Comparison of ENCODE assay signal across 8 cellular contexts in the genomic region with DNA sequence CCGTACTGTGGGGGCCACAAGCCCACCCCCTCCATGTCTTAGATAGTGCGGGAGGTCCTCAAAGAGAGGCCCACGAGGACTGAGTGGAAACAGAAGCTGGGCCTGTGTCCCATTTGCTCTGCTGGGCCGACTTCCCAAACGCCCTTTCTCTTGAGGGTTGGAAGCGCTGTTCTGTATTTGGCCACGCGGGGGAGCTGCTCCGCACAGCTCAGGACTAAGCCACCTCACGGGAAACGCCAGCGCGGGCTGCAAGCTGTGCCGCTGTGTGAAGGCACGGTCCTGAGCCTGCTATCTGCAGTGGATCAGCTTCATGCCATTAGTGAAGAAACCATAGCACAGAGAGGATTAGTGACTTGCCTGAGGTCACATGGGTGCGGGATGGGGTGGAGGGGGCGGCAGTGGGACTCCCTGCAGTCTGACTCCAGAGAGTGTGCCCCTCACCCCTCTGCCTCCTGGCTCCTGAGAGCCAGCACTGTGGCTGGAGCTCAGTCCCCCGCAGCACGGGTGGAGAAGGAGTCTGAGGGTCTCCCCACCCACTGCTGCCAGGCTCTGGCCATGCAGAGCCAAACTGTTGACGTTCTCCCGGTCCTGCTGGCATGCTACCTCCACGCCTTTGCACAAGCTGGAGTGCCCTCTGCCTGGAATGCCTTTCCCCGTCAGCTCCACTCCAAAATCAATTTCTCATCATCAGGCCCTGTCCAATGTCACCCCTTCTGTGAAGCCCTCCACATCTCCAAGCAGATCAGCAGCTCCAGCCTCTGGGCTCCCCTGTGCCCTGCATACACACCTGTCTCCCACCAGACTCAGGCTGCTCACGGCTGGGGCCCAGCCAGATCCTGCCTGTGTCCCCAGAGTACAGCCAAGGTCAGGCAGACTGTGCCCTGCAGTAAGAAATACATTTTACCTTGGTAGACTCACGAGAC. TPM values are rescaled to one million over a fixed set of nuclear protein-coding genes. Genes with fewer than 3 reads are reported as not detected.
DNase-seq lines count a peak whose midpoint lies in the region; ATAC-seq and TF ChIP-seq lines count a peak whose summit lies in the region.

No MANE protein-coding gene starts in this region.

- peak overlapping the region; percentile 36 for H3K4me3 Mint-ChIP-seq in T-helper 17 cell
- peak overlapping the region; percentile 16 for H3K4me3 Mint-ChIP-seq in progenitor cell of endocrine pancreas (ENCODE audit: low read depth)

- peaks cover 40% of the 10 kb centered on the region for H3K27me3 Mint-ChIP-seq in T-helper 17 cell
- H3K27me3 Mint-ChIP-seq in progenitor cell of endocrine pancreas = peaks cover 33% of the 10 kb centered on the region

- peak; percentile 56 for DNase-seq in AG09319 (ENCODE audit: extremely low read depth, low read depth)
- peak; percentile 66 for DNase-seq in NCI-H1092 treated with DMSO at 0.1 percent for 48 hours (lab: John Stamatoyannopoulos, UW)
- DNase-seq in T-helper 17 cell = peak; percentile 56 to 71 (median 60)
- peak; percentile 94 for DNase-seq in adipocyte (ENCODE audit: low read depth)
- DNase-seq in heart right ventricle = peak; percentile 84 to 85
- peak; percentile 73 for DNase-seq in progenitor cell of endocrine pancreas (ENCODE audit: low spot score, unreplicated experiment)
- peak; percentile 84 to 87 for DNase-seq in uterus

- TF ChIP-seq POLR2A in uterus (IDR thresholded peaks at IDR 0.05) = no peak

- H3K36me3 Mint-ChIP-seq in T-helper 17 cell (ENCODE audit: low read depth) (peaks cover 3% of the 10 kb centered on the region), progenitor cell of endocrine pancreas (ENCODE audit: insufficient read depth) (no peaks in the 10 kb centered on the region)

- no peak overlapping the region for H3K27ac Mint-ChIP-seq in T-helper 17 cell
- no peak overlapping the region for H3K27ac Mint-ChIP-seq in progenitor cell of endocrine pancreas

- H3K27ac ChIP-seq in heart right ventricle (no peak overlapping the region), uterus (no peak overlapping the region)

- H3K9me3 ChIP-seq in T-helper 17 cell (ENCODE audit: control insufficient read depth, low read length, poor library complexity, severe bottlenecking) (no peaks in the 10 kb centered on the region), adipocyte (ENCODE audit: control insufficient read depth, low read length) (no peaks in the 10 kb centered on the region), heart right ventricle (no peaks in the 10 kb centered on the region), uterus (no peaks in the 10 kb centered on the region)

- H3K4me1 Mint-ChIP-seq in T-helper 17 cell (peaks cover 14% of the 10 kb centered on the region), progenitor cell of endocrine pancreas (ENCODE audit: low read depth) (peaks cover 4% of the 10 kb centered on the region)

- ATAC-seq in GM19395 (IDR thresholded peaks at IDR 0.05; ENCODE audit: unreplicated experiment) (peak; percentile 74), T-helper 17 cell (peak; percentile 98), heart right ventricle (peak; percentile 86 to 97 (median 92))

- intact Hi-C loops in heart right ventricle (cut with DNase I) (loop anchor here in 2 of 10 donors (5.0 to 10.0 kb wide), 2 partner anchors 195 to 363 kb away; no protein-coding TSS in a partner anchor), uterus (cut with DNase I; ENCODE audit: low total_unique reads) (no loop called here)

- H3K4me1 ChIP-seq in adipocyte (ENCODE audit: control insufficient read depth, insufficient read depth, low read length) = peaks cover 7% of the 10 kb centered on the region
- peaks cover 0 to 12% (median 7%) of the 10 kb centered on the region in 9 donors for H3K4me1 ChIP-seq in heart right ventricle
- no peaks in the 10 kb centered on the region for H3K4me1 ChIP-seq in uterus

- H3K4me3 ChIP-seq in adipocyte (ENCODE audit: low read length) (no peak overlapping the region), heart right ventricle (peak overlapping the region in 3 of 10 donors; percentile 16 to 20 (median 20)), uterus (no peak overlapping the region)

- H3K36me3 ChIP-seq in adipocyte (ENCODE audit: control insufficient read depth, insufficient read depth, low read length, severe bottlenecking) (no peaks in the 10 kb centered on the region), heart right ventricle (no peaks in the 10 kb centered on the region), uterus (no peaks in the 10 kb centered on the region)

- peak; percentile 95 for TF ChIP-seq CTCF in AG09319 (IDR thresholded peaks at IDR 0.05; ENCODE audit: low read depth, low read length)
- TF ChIP-seq CTCF in heart right ventricle (IDR thresholded peaks at IDR 0.05) = peak; percentile 75 to 94 (median 91)
- TF ChIP-seq CTCF in progenitor cell of endocrine pancreas (IDR thresholded peaks at IDR 0.05; ENCODE audit: unreplicated experiment) = peak; percentile 86
- TF ChIP-seq CTCF in uterus (IDR thresholded peaks at IDR 0.05) = peak; percentile 84 to 90 (median 88)

- 10 to 14% methylated on average over 25 of the region's 25 CpGs for WGBS in heart right ventricle, 2 donors

- H3K27me3 ChIP-seq in adipocyte (replicated peaks; ENCODE audit: control insufficient read depth, insufficient read depth, low read length) (peaks cover 15% of the 10 kb centered on the region), heart right ventricle (peaks cover 0 to 23% (median 5%) of the 10 kb centered on the region in 7 donors), uterus (no peaks in the 10 kb centered on the region)

- H3K9me3 Mint-ChIP-seq in progenitor cell of endocrine pancreas (ENCODE audit: low read depth) = no peaks in the 10 kb centered on the region

- peak overlapping the region; percentile 68 for H3K9ac ChIP-seq in adipocyte (ENCODE audit: low read length)

RNA-seq across cellular contexts. Expression of gene LRRC32, which starts 51.5 kb away (rescaled TPM):
- total RNA-seq in T-helper 17 cell (10 to 100 TPM in 1 of 2 donors, 1 to 10 TPM in 1; 3.2 to 11.5 TPM), heart right ventricle (10 to 100 TPM; 16.7 to 61.3 (median 31.5) TPM), progenitor cell of endocrine pancreas (0.14 and 0.27 TPM in 2 replicates), uterus (100 to 1,000 TPM in 1 of 4 donors, 10 to 100 TPM in 2, 1 to 10 TPM in 1; 10.0 to 121 (median 17.5) TPM)
- 100 to 1,000 TPM in 1 of 2 donors, 10 to 100 TPM in 1; 62.4 to 215 TPM for polyA plus RNA-seq in heart right ventricle
